Comparison of ENCODE assay signal across 8 cellular contexts in genomic region chr17:35486920-35487727, GRCh38. TPM values are rescaled to one million over a fixed set of nuclear protein-coding genes. Genes with fewer than 3 reads are reported as not detected.
DNase-seq lines count a peak whose midpoint lies in the region; ATAC-seq and TF ChIP-seq lines count a peak whose summit lies in the region.

No MANE protein-coding gene starts in this region.

- H3K9me3 ChIP-seq in CD8-positive, alpha-beta memory T cell (ENCODE audit: low read length): no peaks in the 10 kb centered on the region
- no peaks in the 10 kb centered on the region for H3K9me3 ChIP-seq in mucosa of descending colon

- peak overlapping the region; percentile 87 to 100 (median 96) for H3K27ac Mint-ChIP-seq in CD8-positive, alpha-beta memory T cell

- H3K4me1 Mint-ChIP-seq in CD8-positive, alpha-beta memory T cell: peaks cover 81 to 92% (median 88%) of the 10 kb centered on the region in 3 donors

- no peaks in the 10 kb centered on the region for H3K27me3 Mint-ChIP-seq in CD8-positive, alpha-beta memory T cell

- peak overlapping the region; percentile 92 for H3K4me3 ChIP-seq in CD8-positive, alpha-beta memory T cell (ENCODE audit: low read length)
- no peak overlapping the region for H3K4me3 ChIP-seq in mucosa of descending colon

- H3K27ac ChIP-seq in CD8-positive, alpha-beta memory T cell (ENCODE audit: low read depth, low read length): peak overlapping the region; percentile 85

- POLR2A ChIA-PET in CD8-positive, alpha-beta memory T cell (lab: Charles Lee): interaction anchor here (0.6 to 3.2 kb wide), 13 partner anchors 31 to 317 kb away, joined by 3 to 27 read pairs (median 8); partner anchors contain the start of genes PEX12, SLFN11, SLFN12 and SLFN12L

- ATAC-seq in mucosa of descending colon (peak; percentile 75), HG03097 (IDR thresholded peaks at IDR 0.05; ENCODE audit: low FRiP score, unreplicated experiment) (no peak)

- intact Hi-C loops in mucosa of descending colon (cut with DNase I, micrococcal nuclease): no loop called here

- H3K36me3 ChIP-seq in CD8-positive, alpha-beta memory T cell (ENCODE audit: insufficient read depth, low read length): peaks cover 4% of the 10 kb centered on the region
- no peaks in the 10 kb centered on the region for H3K36me3 ChIP-seq in mucosa of descending colon (ENCODE audit: low read depth)

- CTCF ChIA-PET in CD8-positive, alpha-beta memory T cell (lab: Charles Lee): interaction anchor here (0.8 to 3.4 kb wide), 21 partner anchors 7 to 326 kb away, joined by 3 to 43 read pairs (median 4); partner anchors contain the start of gene SLFN12L

- peaks cover 8 to 87% (median 27%) of the 10 kb centered on the region in 3 donors for H3K36me3 Mint-ChIP-seq in CD8-positive, alpha-beta memory T cell

- H3K9me3 Mint-ChIP-seq in CD8-positive, alpha-beta memory T cell: no peaks in the 10 kb centered on the region

- H3K27me3 ChIP-seq in CD8-positive, alpha-beta memory T cell (ENCODE audit: insufficient read depth, low read length, poor library complexity, severe bottlenecking): no peaks in the 10 kb centered on the region

- peak; percentile 55 to 84 (median 71) for DNase-seq in CD8-positive, alpha-beta memory T cell
- peak; percentile 5 for DNase-seq in HS-5 (ENCODE audit: low read depth)
- peak; percentile 94 for DNase-seq in activated CD4-positive, alpha-beta T cell treated with anti-CD3 and anti-CD28 coated beads for 48 hours
- DNase-seq in dermis blood vessel endothelial cell: peak; percentile 41
- peak; percentile 40 to 74 (median 57) for DNase-seq in mucosa of descending colon
- peak; percentile 79 for DNase-seq in stimulated activated CD8-positive, alpha-beta memory T cell treated with anti-CD3 and anti-CD28 coated beads, Interleukin-4, amount 100 ng/mL, for 24 hours (ENCODE audit: low read depth)
- DNase-seq in SK-N-DZ (ENCODE audit: low spot score): no peak

- peaks cover 31% of the 10 kb centered on the region for H3K4me1 ChIP-seq in CD8-positive, alpha-beta memory T cell (ENCODE audit: insufficient read depth, low read length)
- no peaks in the 10 kb centered on the region for H3K4me1 ChIP-seq in mucosa of descending colon (ENCODE audit: low read depth)

- no peak for TF ChIP-seq CTCF in mucosa of descending colon (IDR thresholded peaks at IDR 0.05)

- peak overlapping the region; percentile 84 to 100 (median 98) for H3K4me3 Mint-ChIP-seq in CD8-positive, alpha-beta memory T cell

RNA-seq across cellular contexts. Expression of gene SLFN13, which starts 38.6 kb away (rescaled TPM):
- total RNA-seq in CD8-positive, alpha-beta memory T cell: 10 to 100 TPM; 23.0 to 24.4 TPM
- 7.0 TPM for polyA plus RNA-seq in CD8-positive, alpha-beta memory T cell
- 3.2 and 5.8 TPM in 2 replicates for total RNA-seq in dermis blood vessel endothelial cell
- 10 to 100 TPM in 1 of 3 donors, 1 to 10 TPM in 2; 5.8 to 12.9 (median 8.2) TPM for total RNA-seq in mucosa of descending colon
- polyA plus RNA-seq in SK-N-DZ (2014; cell fraction: cytosol; rRNA removed): 0.15 and 1.4 TPM in 2 replicates
- polyA plus RNA-seq in SK-N-DZ (2014; cell fraction: nucleus; rRNA removed): 0.06 and 0.40 TPM in 2 replicates

RNA-seq across cellular contexts. Expression of gene SLFN12L, which starts 50.4 kb away (rescaled TPM):
- total RNA-seq in CD8-positive, alpha-beta memory T cell: 10 to 100 TPM; 48.8 to 50.8 TPM
- 27.5 TPM for polyA plus RNA-seq in CD8-positive, alpha-beta memory T cell
- total RNA-seq in dermis blood vessel endothelial cell (under 0.01 and 0.05 TPM in 2 replicates), mucosa of descending colon (1 to 10 TPM; 1.5 to 2.9 (median 2.9) TPM)
- polyA plus RNA-seq in SK-N-DZ (2014; cell fraction: cytosol; rRNA removed): not detected in 2 replicates
- 0.13 TPM in 1 of 2 replicates, not detected in the other for polyA plus RNA-seq in SK-N-DZ (2014; cell fraction: nucleus; rRNA removed)

RNA-seq across cellular contexts. Expression of gene SLFN12, which starts 54.8 kb away (rescaled TPM):
- 1 to 10 TPM; 7.4 to 7.9 TPM for total RNA-seq in CD8-positive, alpha-beta memory T cell
- polyA plus RNA-seq in CD8-positive, alpha-beta memory T cell: 2.5 TPM
- total RNA-seq in dermis blood vessel endothelial cell: 63.5 and 75.6 TPM in 2 replicates
- 1 to 10 TPM; 1.5 to 5.5 (median 3.1) TPM for total RNA-seq in mucosa of descending colon
- polyA plus RNA-seq in SK-N-DZ (2014; cell fraction: cytosol; rRNA removed): not detected in 2 replicates
- 0.49 TPM in 1 of 2 replicates, not detected in the other for polyA plus RNA-seq in SK-N-DZ (2014; cell fraction: nucleus; rRNA removed)

Comparison
In these comparisons a context has a peak if more than half of its experiments do, and no peak if none do; other contexts are left out.
1. RNA of gene SLFN12L, which starts 50.4 kb away (total RNA-seq): 48.8 to 50.8 TPM in CD8-positive, alpha-beta memory T cell; 1.5 to 2.9 TPM in mucosa of descending colon and under 0.01 to 0.05 TPM in dermis blood vessel endothelial cell; every median in the first group is over 10 times any median in the second.